22 cellular contexts compared by ENCODE assay signal in genomic region chr13:68708336-68708908, GRCh38.
DNase-seq lines count a peak whose midpoint lies in the region; ATAC-seq, FAIRE-seq and TF ChIP-seq lines count a peak whose summit lies in the region.
"Had no signal": no experiment of that assay in that cellular context is flagged by ENCODE, and none has a peak within 500 bp of the region (broad histone marks: within the 10 kb centered on the region; RNA-seq: fewer than 3 reads in every experiment).

No MANE protein-coding gene starts in this region.

- H2AFZ ChIP-seq in H1 (ENCODE audit: low read length) = 0 out of 2 replicates have a peak overlapping the region, but pooled peaks have one; percentile 37
- H2AFZ ChIP-seq in neural progenitor cell (replicated peaks) = peak overlapping the region; percentile 73

- H3K27ac Mint-ChIP-seq in neural progenitor cell (no peak overlapping the region), immature natural killer cell (no peak overlapping the region)
- H3K27ac Mint-ChIP-seq: T-helper 1 cell treated with Interleukin-12 subunit alpha and Interleukin-12 subunit beta and Interleukin-4 antibody, amounts not matched to agents 30 μg/mL and 1 μg/mL, for 36 hours had no signal

- H3K18ac ChIP-seq in H1 (ENCODE audit: extremely low read depth, low read length) = no peak overlapping the region

- CTCF ChIA-PET in H1 (lab: Charles Lee; ENCODE audit: partially characterized antibody) = no interaction called here

- no peak for TF ChIP-seq POLR2A in H1 (IDR thresholded peaks at IDR 0.05; ENCODE audit: control extremely low read depth in 1 of 2, low read depth in 2 of 2, low read length in 2 of 2)

- H4K91ac ChIP-seq in H1 (replicated peaks; ENCODE audit: insufficient read length, low read length) = no peak overlapping the region

- no peak overlapping the region for H3K14ac ChIP-seq in H1 (ENCODE audit: insufficient read length)

- H2BK20ac ChIP-seq in H1 (ENCODE audit: low read length) = no peak overlapping the region

- no peak for FAIRE-seq in H1 (lab: Jason Lieb, UNC)
- FAIRE-seq: A204.1, GM12892 had no signal

- no peaks in the 10 kb centered on the region for H3K23me2 ChIP-seq in H1 (ENCODE audit: low read depth, low read length)

- H3K9me3 Mint-ChIP-seq in neural progenitor cell = peaks cover 20% of the 10 kb centered on the region
- peaks cover 12 to 43% (median 33%) of the 10 kb centered on the region in 6 donors for H3K9me3 Mint-ChIP-seq in immature natural killer cell

- H3K4me3 ChIP-seq in H1 (ENCODE audit: extremely low read depth in 1 of 4, insufficient read depth in 2 of 4, low read depth in 3 of 4, low read length in 4 of 4) (no peak overlapping the region), neural progenitor cell (no peak overlapping the region)
- H3K4me3 ChIP-seq: SJCRH30 had no signal

- 0 out of 2 replicates have a peak overlapping the region, but pooled peaks have one; percentile 35 for H2BK12ac ChIP-seq in H1 (ENCODE audit: low read depth, low read length)

- H3K4me2 ChIP-seq in H1 (ENCODE audit: insufficient read depth in 1 of 2, low read depth in 2 of 2, low read length in 2 of 2) (no peak overlapping the region), neural progenitor cell (no peak overlapping the region)

- H3K36me3 ChIP-seq in H1 (ENCODE audit: control insufficient read depth in 2 of 4, insufficient read depth in 4 of 4, low read length in 3 of 4) (no peaks in the 10 kb centered on the region; a peak in 1 of 8 replicates), neural progenitor cell (peaks cover 4% of the 10 kb centered on the region)
- H3K36me3 ChIP-seq: SJCRH30 had no signal

- TF ChIP-seq RAD21 in H1 (IDR thresholded peaks at IDR 0.05 in 1 of 2, conservative IDR thresholded peaks at IDR 0.05 in 1 of 2; ENCODE audit: low read depth in 2 of 2, low read length in 2 of 2) = no peak

- no peak overlapping the region for H3K4ac ChIP-seq in H1 (replicated peaks; ENCODE audit: insufficient read length, low read depth, low read length)

- H3K36me3 Mint-ChIP-seq in neural progenitor cell (no peaks in the 10 kb centered on the region), immature natural killer cell (no peaks in the 10 kb centered on the region)

- no peaks in the 10 kb centered on the region for H3K9me3 ChIP-seq in H1 (ENCODE audit: insufficient read depth in 2 of 2, low read depth in 1 of 2, low read length in 1 of 2)
- H3K9me3 ChIP-seq in neural progenitor cell (ENCODE audit: low read depth) = peaks cover 3% of the 10 kb centered on the region
- H3K9me3 ChIP-seq: SJCRH30 had no signal

- H3K79me1 ChIP-seq in H1 (ENCODE audit: low read depth, low read length) = no peaks in the 10 kb centered on the region

- no peak overlapping the region for H2BK5ac ChIP-seq in H1 (ENCODE audit: low read depth, low read length)

- H4K20me1 ChIP-seq in H1 (replicated peaks in 1 of 2; ENCODE audit: control insufficient read depth in 1 of 2, insufficient read depth in 2 of 2, low read length in 2 of 2) (no peaks in the 10 kb centered on the region), neural progenitor cell (ENCODE audit: low read depth) (no peaks in the 10 kb centered on the region)

- H3K4me1 Mint-ChIP-seq in neural progenitor cell (peaks cover 11% of the 10 kb centered on the region), immature natural killer cell (no peaks in the 10 kb centered on the region)

- TF ChIP-seq EP300 in H1 (IDR thresholded peaks at IDR 0.05; ENCODE audit: borderline replicate concordance in 1 of 2, low read depth in 2 of 2, low read length in 2 of 2) = no peak

- POLR2A ChIA-PET in H1 (lab: Charles Lee; ENCODE audit: partially characterized antibody) = no interaction called here

- H3K56ac ChIP-seq in H1 (replicated peaks; ENCODE audit: insufficient read length, low read depth, low read length) = no peak overlapping the region

- H3K9ac ChIP-seq in H1 (replicated peaks in 1 of 4; ENCODE audit: extremely low read depth in 1 of 4, low read depth in 3 of 4, low read length in 3 of 4) (no peak overlapping the region), neural progenitor cell (no peak overlapping the region)

- H2AK5ac ChIP-seq in H1 (ENCODE audit: low read depth, low read length) = no peak overlapping the region

- H4K5ac ChIP-seq in H1 (ENCODE audit: insufficient read length, low read depth, low read length) = no peak overlapping the region

- no peak for TF ChIP-seq CTCF in H1 (IDR thresholded peaks at IDR 0.05; ENCODE audit: control extremely low read depth in 1 of 3, insufficient read depth in 1 of 3, low read depth in 1 of 3, low read length in 3 of 3)
- TF ChIP-seq CTCF in neural progenitor cell (IDR thresholded peaks at IDR 0.05) = no peak

- H3K23ac ChIP-seq in H1 (ENCODE audit: insufficient read length) = no peak overlapping the region

- no peak overlapping the region for H2BK15ac ChIP-seq in H1 (ENCODE audit: low read length)

- no peak overlapping the region for H3K4me3 Mint-ChIP-seq in neural progenitor cell
- no peak overlapping the region for H3K4me3 Mint-ChIP-seq in immature natural killer cell
- H3K4me3 Mint-ChIP-seq: T-helper 1 cell treated with Interleukin-12 subunit alpha and Interleukin-12 subunit beta and Interleukin-4 antibody, amounts not matched to agents 30 μg/mL and 1 μg/mL, for 36 hours had no signal

- DNase-seq in Daoy (ENCODE audit: low read depth) (peak; percentile 10), HuH-7.5 (ENCODE audit: low spot score) (peak; percentile 6), H1 (ENCODE audit: low read depth in 1 of 2, low spot score in 2 of 2) (no peak), neural progenitor cell (ENCODE audit: low spot score) (no peak), HK-2 (ENCODE audit: unreplicated experiment) (no peak), immature natural killer cell (no peak), left lobe of liver (ENCODE audit: low spot score) (no peak)
- DNase-seq: GOT3, MM.1S, NCI-H1092 treated with DMSO at 0.1 percent for 48 hours, NCI-H1436 treated with DMSO at 0.1 percent for 48 hours, NCI-H2029 treated with DMSO at 0.1 percent for 48 hours, NCI-H226, NCI-H510A treated with DMSO at 0.1 percent for 48 hours, NCI-H774, SJCRH30 had no signal

- H4K8ac ChIP-seq in H1 (ENCODE audit: extremely low read depth, insufficient read depth, low read length) = no peak overlapping the region; the same call in 1 of the 2 replicates

- peaks cover 5% of the 10 kb centered on the region for H3F3A ChIP-seq in neural progenitor cell (ENCODE audit: low read depth)

- ATAC-seq in left lobe of liver (no peak), HG02588 (IDR thresholded peaks at IDR 0.05; ENCODE audit: unreplicated experiment) (no peak)
- ATAC-seq: Panc1 had no signal

- no peaks in the 10 kb centered on the region; a peak in 2 of 7 replicates for H3K27me3 ChIP-seq in H1 (replicated peaks in 1 of 4; ENCODE audit: control insufficient read depth in 3 of 4, extremely low read depth in 1 of 4, insufficient read depth in 3 of 4, low read length in 3 of 4)
- H3K27me3 ChIP-seq in neural progenitor cell = no peaks in the 10 kb centered on the region
- H3K27me3 ChIP-seq: SJCRH30 had no signal

- H3K4me1 ChIP-seq in H1 (replicated peaks in 1 of 4; ENCODE audit: control insufficient read depth in 3 of 4, insufficient read depth in 4 of 4, low read length in 3 of 4) (peaks cover 0 to 2% (median 0%) of the 10 kb centered on the region in 4 experiments; a peak in 2 of 7 replicates), neural progenitor cell (peaks cover 10% of the 10 kb centered on the region)
- H3K4me1 ChIP-seq: SJCRH30 had no signal

- H2BK120ac ChIP-seq in H1 (replicated peaks; ENCODE audit: low read depth, low read length) = peak overlapping the region; percentile 41

- H3K27ac ChIP-seq in H1 (ENCODE audit: low read depth, low read length) (no peak overlapping the region), neural progenitor cell (no peak overlapping the region)
- H3K27ac ChIP-seq: C4-2B, SJCRH30 had no signal

- H3K79me2 ChIP-seq in H1 (ENCODE audit: control insufficient read depth in 1 of 2, insufficient read depth in 2 of 2, low read length in 2 of 2) = no peaks in the 10 kb centered on the region
- H3K79me2 ChIP-seq in neural progenitor cell (ENCODE audit: low read depth) = no peaks in the 10 kb centered on the region

- peaks cover 3% of the 10 kb centered on the region for H3K27me3 Mint-ChIP-seq in neural progenitor cell (ENCODE audit: insufficient read depth, low read depth)
- no peaks in the 10 kb centered on the region for H3K27me3 Mint-ChIP-seq in immature natural killer cell (ENCODE audit: low read depth in 3 of 3)

- 91% methylated on average over 16 of the region's 16 CpGs; no CpG with 5 or more reads in 1 of the 2 experiments for WGBS in H1 (ENCODE audit: extremely low coverage in 1 of 2, insufficient coverage in 1 of 2, insufficient read length in 1 of 2, insufficient replicate concordance in 2 of 2, low coverage in 1 of 2, low lambda C conversion rate in 2 of 2, missing lambda C conversion rate in 1 of 2), 2 experiments

TF ChIP-seq in H1, 55 proteins besides CTCF, POLR2A, EP300 and RAD21:
- TF ChIP-seq SIX5 (IDR thresholded peaks at IDR 0.05; ENCODE audit: low read depth, low read length) (no peak), MAFK (IDR thresholded peaks at IDR 0.05; ENCODE audit: low read depth, low read length) (no peak), ASH2L (IDR thresholded peaks at IDR 0.05; ENCODE audit: low read length) (no peak), HDAC6 (IDR thresholded peaks at IDR 0.05; ENCODE audit: low read depth, low read length) (no peak), POLR2AphosphoS5 (IDR thresholded peaks at IDR 0.05; ENCODE audit: low read depth, low read length) (no peak), BRCA1 (IDR thresholded peaks at IDR 0.05; ENCODE audit: low read depth, low read length) (no peak), CHD1 (IDR thresholded peaks at IDR 0.05; ENCODE audit: low read depth, low read length) (no peak), GTF2F1 (IDR thresholded peaks at IDR 0.05; ENCODE audit: borderline replicate concordance, low read depth, low read length) (no peak), SP2 (IDR thresholded peaks at IDR 0.05; ENCODE audit: low read length) (no peak), FOSL1 (IDR thresholded peaks at IDR 0.05; ENCODE audit: insufficient read depth, low read depth, low read length) (no peak)

Comparison
In these comparisons a context has a peak if more than half of its experiments do, and no peak if none do; other contexts are left out.
1. DNase-seq: peak in Daoy (single experiment) and HuH-7.5 (single experiment); none in H1 (0 of 2), neural progenitor cell (single experiment), HK-2 (single experiment), immature natural killer cell (0 of 3) and left lobe of liver (single experiment).